8 cellular contexts compared by ENCODE assay signal in the genomic region with DNA sequence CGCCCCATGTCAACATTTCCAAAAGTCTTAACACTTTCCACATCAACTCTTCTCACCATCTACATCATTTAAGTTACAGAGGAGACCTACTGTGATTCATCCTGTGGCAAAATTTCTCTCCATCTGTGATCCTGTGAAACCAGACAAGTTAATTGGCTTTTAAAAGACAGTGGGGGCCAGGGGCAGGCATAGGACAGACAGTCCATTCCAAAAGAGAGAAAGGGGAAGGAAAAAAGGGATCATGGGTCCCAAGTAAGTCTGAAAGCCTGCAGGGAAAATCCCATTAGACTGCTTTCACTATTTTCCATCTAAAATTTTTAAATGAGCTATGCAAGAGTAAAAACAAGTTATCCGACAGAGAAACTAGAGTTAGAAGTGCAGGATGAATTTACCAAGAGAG.
DNase-seq lines count a peak whose midpoint lies in the region; ATAC-seq and TF ChIP-seq lines count a peak whose summit lies in the region.

No MANE protein-coding gene starts in this region.

- no peak for DNase-seq in CD4-positive, alpha-beta memory T cell
- peak; percentile 8 for DNase-seq in kidney tubule cell (ENCODE audit: low spot score)
- DNase-seq in thyroid gland = no peak
- no peak for DNase-seq in AG08396 (ENCODE audit: low spot score)
- DNase-seq in HCEC 1CT = no peak

- H3K27ac Mint-ChIP-seq in CD4-positive, alpha-beta memory T cell = peak overlapping the region; percentile 74 to 89 (median 82)
- H3K27ac Mint-ChIP-seq in activated T-helper 17 cell treated with anti-CD3 and anti-CD28 coated beads, Interleukin-2, amount 50 U/mL, for 72 hours = peak overlapping the region; percentile 91

- intact Hi-C loops in CD4-positive, alpha-beta memory T cell (cut with micrococcal nuclease) = loop anchor here (1.0 to 5.0 kb wide), 3 partner anchors 182 to 355 kb away; no protein-coding TSS in a partner anchor
- intact Hi-C loops in thyroid gland (cut with DNase I) = loop anchor here (5.0 to 10.0 kb wide), 2 partner anchors 123 to 180 kb away; partner anchors contain the start of genes MRPL57 and SKA3

- WGBS in thyroid gland, 2 donors = 76 to 78% methylated on average over 2 of the region's 2 CpGs

- CTCF ChIA-PET in CD4-positive, alpha-beta memory T cell (lab: Charles Lee; ENCODE audit: partially characterized antibody) = interaction anchor here (0.6 to 7.6 kb wide), 35 partner anchors 11 to 355 kb away, joined by 3 to 235 read pairs (median 4); partner anchors contain the start of genes MICU2, MRPL57, SKA3 and ZDHHC20

- no peaks in the 10 kb centered on the region for H3K9me3 Mint-ChIP-seq in CD4-positive, alpha-beta memory T cell
- no peaks in the 10 kb centered on the region for H3K9me3 Mint-ChIP-seq in activated T-helper 17 cell treated with anti-CD3 and anti-CD28 coated beads, Interleukin-2, amount 50 U/mL, for 72 hours

- no peak for TF ChIP-seq CTCF in thyroid gland (IDR thresholded peaks at IDR 0.05)

- POLR2A ChIA-PET in CD4-positive, alpha-beta memory T cell (lab: Charles Lee; ENCODE audit: partially characterized antibody) = interaction anchor here (1.3 to 3.4 kb wide), 5 partner anchors 29 to 180 kb away, joined by 3 to 21 read pairs (median 5); partner anchors contain the start of genes MRPL57, SKA3 and ZDHHC20

- peaks cover 10 to 25% (median 18%) of the 10 kb centered on the region in 4 donors for H3K4me1 Mint-ChIP-seq in CD4-positive, alpha-beta memory T cell
- peaks cover 18% of the 10 kb centered on the region for H3K4me1 Mint-ChIP-seq in activated T-helper 17 cell treated with anti-CD3 and anti-CD28 coated beads, Interleukin-2, amount 50 U/mL, for 72 hours

- H3K4me3 Mint-ChIP-seq in CD4-positive, alpha-beta memory T cell = peak overlapping the region; percentile 80 to 90 (median 83)
- H3K4me3 Mint-ChIP-seq in activated T-helper 17 cell treated with anti-CD3 and anti-CD28 coated beads, Interleukin-2, amount 50 U/mL, for 72 hours = peak overlapping the region; percentile 90

- H3K4me3 ChIP-seq in CD4-positive, alpha-beta memory T cell (ENCODE audit: low read length in 2 of 2) = peak overlapping the region in 1 of 2 donors; percentile 19
- H3K4me3 ChIP-seq in thyroid gland (replicated peaks in 1 of 3) = peak overlapping the region in 1 of 3 donors; percentile 86

- H3K27me3 Mint-ChIP-seq in CD4-positive, alpha-beta memory T cell = no peaks in the 10 kb centered on the region
- no peaks in the 10 kb centered on the region for H3K27me3 Mint-ChIP-seq in activated T-helper 17 cell treated with anti-CD3 and anti-CD28 coated beads, Interleukin-2, amount 50 U/mL, for 72 hours

- no peak for TF ChIP-seq POLR2A in thyroid gland (IDR thresholded peaks at IDR 0.05)

- H3K36me3 ChIP-seq in CD4-positive, alpha-beta memory T cell (ENCODE audit: insufficient read depth, low read length) = no peaks in the 10 kb centered on the region
- no peaks in the 10 kb centered on the region for H3K36me3 ChIP-seq in thyroid gland

- no peaks in the 10 kb centered on the region for H3K9me3 ChIP-seq in CD4-positive, alpha-beta memory T cell (ENCODE audit: control insufficient read depth in 1 of 2, low read length in 2 of 2)
- H3K9me3 ChIP-seq in thyroid gland = no peaks in the 10 kb centered on the region

- H3K27ac ChIP-seq in CD4-positive, alpha-beta memory T cell (ENCODE audit: low read depth, low read length) = peak overlapping the region; percentile 59
- H3K27ac ChIP-seq in thyroid gland = peak overlapping the region; percentile 58 to 68 (median 62)

- H3K36me3 Mint-ChIP-seq in CD4-positive, alpha-beta memory T cell = peaks cover 0 to 5% of the 10 kb centered on the region in 2 donors
- H3K36me3 Mint-ChIP-seq in activated T-helper 17 cell treated with anti-CD3 and anti-CD28 coated beads, Interleukin-2, amount 50 U/mL, for 72 hours (ENCODE audit: low read depth) = no peaks in the 10 kb centered on the region

- no peaks in the 10 kb centered on the region for H3K27me3 ChIP-seq in CD4-positive, alpha-beta memory T cell (ENCODE audit: insufficient read depth, low read length)
- H3K27me3 ChIP-seq in thyroid gland = no peaks in the 10 kb centered on the region

- ATAC-seq in HG03175 (IDR thresholded peaks at IDR 0.05; ENCODE audit: unreplicated experiment) (peak; percentile 7), HG02938 (IDR thresholded peaks at IDR 0.05; ENCODE audit: unreplicated experiment) (no peak)
- ATAC-seq in activated T-helper 17 cell treated with anti-CD3 and anti-CD28 coated beads, Interleukin-2, amount 50 U/mL, for 72 hours (replicated peaks) = no peak

- H3K4me1 ChIP-seq in CD4-positive, alpha-beta memory T cell (ENCODE audit: insufficient read depth, low read length) = peaks cover 24% of the 10 kb centered on the region
- peaks cover 15 to 22% of the 10 kb centered on the region in 2 donors for H3K4me1 ChIP-seq in thyroid gland
